Comparison of ENCODE assay signal across 4 cellular contexts in genomic region chr7:76516932-76517331, GRCh38. TPM values are rescaled to one million over a fixed set of nuclear protein-coding genes. Genes with fewer than 3 reads are reported as not detected.
"Had no signal": no experiment of that assay in that cellular context is flagged by ENCODE, and none has a peak within 500 bp of the region (broad histone marks: within the 10 kb centered on the region; RNA-seq: fewer than 3 reads in every experiment).

No MANE protein-coding gene starts in this region.

RNA-seq across cellular contexts. Expression of gene SPDYE16, which starts 26.2 kb away (rescaled TPM):
- total RNA-seq: stomach, transverse colon, urinary bladder, vagina had no signal
